1 cellular context compared by ENCODE assay signal in genomic region chr12:94650143-94651056, GRCh38.
TF ChIP-seq lines count a peak whose summit lies in the region.

TMCC3 (minus strand) TSS chr12:94650557; CDS start chr12:94650430, 127 bp downstream.

TF ChIP-seq in H1, 55 proteins besides CTCF, POLR2A, EP300 and RAD21 (continued from another document):
- peak; percentile 35; the same call in 1 of the 2 replicates for TF ChIP-seq TAF1 (IDR thresholded peaks at IDR 0.05; ENCODE audit: low read depth, low read length)
- TF ChIP-seq ASH2L (IDR thresholded peaks at IDR 0.05; ENCODE audit: low read length) = peak; percentile 1
